ENCODE assay signal across 11 cellular contexts in the genomic region with DNA sequence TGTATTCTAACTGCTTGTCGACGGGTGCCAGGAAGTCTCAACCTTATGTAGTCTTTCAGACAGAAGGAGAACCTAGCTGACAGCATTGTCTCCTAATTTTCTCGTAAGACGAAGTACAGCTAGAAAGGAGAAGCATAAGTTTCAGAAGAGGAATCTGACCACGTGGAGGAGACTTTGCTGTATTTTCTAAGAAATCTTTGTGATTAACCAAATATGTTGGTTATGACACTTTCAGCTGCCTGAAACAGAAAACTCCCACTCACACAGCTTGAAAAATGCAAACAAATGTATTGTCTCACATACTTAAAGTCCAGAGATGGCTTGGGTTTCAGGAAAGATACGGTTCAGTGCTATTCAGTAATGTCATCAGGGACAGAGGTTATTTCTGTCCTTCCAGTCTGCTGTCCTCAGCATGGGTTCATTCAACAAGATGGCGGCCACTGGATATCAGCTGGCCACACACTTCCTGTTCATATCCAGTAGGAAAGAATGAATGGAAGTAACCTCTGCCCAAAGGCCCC.
DNase-seq lines count a peak whose midpoint lies in the region; ATAC-seq and TF ChIP-seq lines count a peak whose summit lies in the region.
"Had no signal": no experiment of that assay in that cellular context is flagged by ENCODE, and none has a peak within 500 bp of the region (broad histone marks: within the 10 kb centered on the region; RNA-seq: fewer than 3 reads in every experiment).

No MANE protein-coding gene starts in this region.

- peak; percentile 70 for ATAC-seq in GM18858 (IDR thresholded peaks at IDR 0.05; ENCODE audit: unreplicated experiment)
- ATAC-seq in HG03342 (IDR thresholded peaks at IDR 0.05; ENCODE audit: unreplicated experiment) = no peak
- ATAC-seq in HG03025 (IDR thresholded peaks at IDR 0.05; ENCODE audit: low FRiP score, unreplicated experiment) = no peak

- H3K9me3 ChIP-seq in stomach = no peaks in the 10 kb centered on the region
- H3K9me3 ChIP-seq: breast epithelium had no signal

- H3K4me3 ChIP-seq in NB4 (ENCODE audit: low read depth, low read length) (no peak overlapping the region), stomach (no peak overlapping the region)
- H3K4me3 ChIP-seq: breast epithelium had no signal

- H3K27me3 ChIP-seq in stomach = no peaks in the 10 kb centered on the region
- H3K27me3 ChIP-seq: breast epithelium had no signal

- H3K27ac ChIP-seq in stomach = peak overlapping the region in 3 of 5 donors; percentile 46 to 57 (median 49)

- TF ChIP-seq CTCF in NB4 (IDR thresholded peaks at IDR 0.05; ENCODE audit: low read depth, low read length) (no peak), stomach (IDR thresholded peaks at IDR 0.05) (no peak)

- peaks cover 11 to 46% (median 27%) of the 10 kb centered on the region in 4 donors for H3K4me1 ChIP-seq in stomach
- H3K4me1 ChIP-seq: breast epithelium had no signal

- peak; percentile 85 for DNase-seq in NB4 (ENCODE audit: low read depth)
- DNase-seq in globus pallidus (ENCODE audit: low spot score) = peak; percentile 29
- no peak for DNase-seq in stomach
- DNase-seq in activated CD4-positive, alpha-beta T cell treated with anti-CD3 and anti-CD28 coated beads, Interleukin-2, amount 50 U/mL, for 4 hours = no peak
- DNase-seq: DMS79 treated with DMSO at 0.1 percent for 48 hours, mammary epithelial cell, NCI-H2029 had no signal

- H3K36me3 ChIP-seq in stomach = no peaks in the 10 kb centered on the region
- H3K36me3 ChIP-seq: breast epithelium had no signal

- no peak for TF ChIP-seq EP300 in stomach (IDR thresholded peaks at IDR 0.05)

- TF ChIP-seq POLR2A in NB4 (IDR thresholded peaks at IDR 0.05; ENCODE audit: extremely low read depth, insufficient read length) = no peak
- TF ChIP-seq POLR2A in stomach (IDR thresholded peaks at IDR 0.05) = no peak

- WGBS in stomach, 5 donors = 63 to 78% (median 68%) methylated on average over 7 of the region's 7 CpGs

- intact Hi-C loops in stomach (cut with DNase I; ENCODE audit: low total_unique reads) = no loop called here

Comparison
In these comparisons a context has a peak if more than half of its experiments do, and no peak if none do; other contexts are left out.
1. DNase-seq: peak in NB4 (single experiment) and globus pallidus (single experiment); none in stomach (single experiment) and activated CD4-positive, alpha-beta T cell treated with anti-CD3 and anti-CD28 coated beads, Interleukin-2, amount 50 U/mL, for 4 hours (0 of 2).